Comparison of ENCODE assay signal across 8 cellular contexts in genomic region chr2:96174251-96175144, GRCh38. TPM values are rescaled to one million over a fixed set of nuclear protein-coding genes. Genes with fewer than 3 reads are reported as not detected.
DNase-seq lines count a peak whose midpoint lies in the region; ATAC-seq and TF ChIP-seq lines count a peak whose summit lies in the region.

No MANE protein-coding gene starts in this region.

- H3K27me3 Mint-ChIP-seq in endothelial cell (ENCODE audit: unreplicated experiment), result peaks cover 9% of the 10 kb centered on the region

- ATAC-seq in GM19043 (IDR thresholded peaks at IDR 0.05; ENCODE audit: low read depth, unreplicated experiment), result peak; percentile 57

- DNase-seq in BE2C (peak; percentile 74), HS-27A (ENCODE audit: low read depth) (peak; percentile 53), NT2/D1 (ENCODE audit: low read depth, low spot score) (peak; percentile 55), endothelial cell (ENCODE audit: low spot score) (peak; percentile 82), mucosa of gallbladder (ENCODE audit: low spot score) (peak; percentile 80)
- DNase-seq in activated CD8-positive, alpha-beta memory T cell treated with anti-CD3 and anti-CD28 coated beads, Interleukin-2, amount 50 U/mL, for 1 hour (ENCODE audit: extremely low read depth), result peak; percentile 68
- peak; percentile 66 to 70 for DNase-seq in stimulated activated CD8-positive, alpha-beta memory T cell treated with anti-CD3 and anti-CD28 coated beads, Interleukin-7, amount 100 ng/mL, for 1 hour (ENCODE audit: low read depth in 2 of 2)

- H3K4me3 ChIP-seq in BE2C (ENCODE audit: low read depth, low read length) (no peak overlapping the region), NT2/D1 (ENCODE audit: insufficient read length, low read depth) (no peak overlapping the region)

- TF ChIP-seq CTCF in BE2C (IDR thresholded peaks at IDR 0.05; ENCODE audit: low read depth, low read length) (peak; percentile 81), endothelial cell (IDR thresholded peaks at IDR 0.05; ENCODE audit: unreplicated experiment) (peak; percentile 81)

- no peaks in the 10 kb centered on the region for H3K9me3 Mint-ChIP-seq in endothelial cell (ENCODE audit: unreplicated experiment)

- no peaks in the 10 kb centered on the region for H3K27me3 ChIP-seq in BE2C
- H3K27me3 ChIP-seq in NT2/D1 (ENCODE audit: insufficient read depth, insufficient read length), result no peaks in the 10 kb centered on the region

- peaks cover 3% of the 10 kb centered on the region; the same call in 1 of the 2 replicates for H3K4me1 ChIP-seq in BE2C
- no peaks in the 10 kb centered on the region for H3K4me1 ChIP-seq in NT2/D1 (ENCODE audit: insufficient read depth, insufficient read length)

- no peaks in the 10 kb centered on the region for H3K4me1 Mint-ChIP-seq in endothelial cell (ENCODE audit: unreplicated experiment)

- no peak overlapping the region for H3K9ac ChIP-seq in NT2/D1 (ENCODE audit: insufficient read length, low read depth)

- no peaks in the 10 kb centered on the region for H3K9me3 ChIP-seq in BE2C
- H3K9me3 ChIP-seq in NT2/D1 (ENCODE audit: insufficient read depth, low read length), result peaks cover 10% of the 10 kb centered on the region

- no peaks in the 10 kb centered on the region for H3K36me3 ChIP-seq in BE2C
- no peaks in the 10 kb centered on the region for H3K36me3 ChIP-seq in NT2/D1 (ENCODE audit: insufficient read depth, insufficient read length, low read length)

- H3K4me3 Mint-ChIP-seq in endothelial cell (ENCODE audit: unreplicated experiment), result no peak overlapping the region

- no peak overlapping the region for H3K27ac Mint-ChIP-seq in endothelial cell (ENCODE audit: unreplicated experiment)

- no peaks in the 10 kb centered on the region for H3K36me3 Mint-ChIP-seq in endothelial cell (ENCODE audit: low read depth, unreplicated experiment)

RNA-seq across cellular contexts. Expression of gene DUSP2, which starts 29.3 kb away (rescaled TPM):
- polyA plus RNA-seq in BE2C (2012; ENCODE audit: insufficient read depth, insufficient read length, low read depth), result not detected
- total RNA-seq in endothelial cell (ENCODE audit: unreplicated experiment) (not detected), mucosa of gallbladder (11.3 TPM)

RNA-seq across cellular contexts. Expression of gene STARD7, which starts 34.1 kb away (rescaled TPM):
- polyA plus RNA-seq in BE2C (2012; ENCODE audit: insufficient read depth, insufficient read length, low read depth), result 63.0 TPM
- 83.4 TPM for total RNA-seq in endothelial cell (ENCODE audit: unreplicated experiment)
- total RNA-seq in mucosa of gallbladder, result 117 TPM

RNA-seq across cellular contexts. Expression of gene ASTL, which starts 36.2 kb away (rescaled TPM):
- not detected for polyA plus RNA-seq in BE2C (2012; ENCODE audit: insufficient read depth, insufficient read length, low read depth)
- total RNA-seq in endothelial cell (ENCODE audit: unreplicated experiment) (not detected), mucosa of gallbladder (not detected)

RNA-seq across cellular contexts. Expression of gene ADRA2B, which starts 58.1 kb away (rescaled TPM):
- polyA plus RNA-seq in BE2C (2012; ENCODE audit: insufficient read depth, insufficient read length, low read depth), result not detected
- total RNA-seq in endothelial cell (ENCODE audit: unreplicated experiment), result 0.46 TPM
- 0.95 TPM for total RNA-seq in mucosa of gallbladder

Comparison
In these comparisons a context has a peak if more than half of its experiments do, and no peak if none do; other contexts are left out.
1. RNA of gene DUSP2, which starts 29.3 kb away (total RNA-seq): 11.3 TPM in mucosa of gallbladder (single experiment); not detected in endothelial cell (single experiment); every median in the first group is over 10 times any median in the second.
2. Peak in every context shown above with its lines, with median percentiles within 50 percentile points of each other: DNase-seq.